In genomic region chr5:43215073-43215631, GRCh38 we compare ENCODE assay signal across 12 cellular contexts. TPM values are rescaled to one million over a fixed set of nuclear protein-coding genes. Genes with fewer than 3 reads are reported as not detected.
A peak's percentile ranks its signal among the peaks of the same experiment; 100 is the strongest.
DNase-seq lines count a peak whose midpoint lies in the region; ATAC-seq and TF ChIP-seq lines count a peak whose summit lies in the region.
"Had no signal": no experiment of that assay in that cellular context is flagged by ENCODE, and none has a peak within 500 bp of the region (broad histone marks: within the 10 kb centered on the region; RNA-seq: fewer than 3 reads in every experiment).

No MANE protein-coding gene starts in this region.

- DNase-seq in DMS153 (lab: John Stamatoyannopoulos, UW) (peak; percentile 51), DMS153 treated with DMSO at 0.1 percent for 48 hours (lab: John Stamatoyannopoulos, UW; ENCODE audit: unreplicated experiment) (no peak), NCI-H2227 treated with DMSO at 0.1 percent for 48 hours (lab: John Stamatoyannopoulos, UW) (peak; percentile 26), astrocyte of the hippocampus (ENCODE audit: low read depth, low spot score) (peak; percentile 14), trophoblast cell (peak; percentile 95 to 97), GM13976 (ENCODE audit: low spot score) (no peak)
- DNase-seq: DMS53, right lobe of liver had no signal

- H3K4me2 ChIP-seq in trophoblast cell (ENCODE audit: low read length): no peak overlapping the region

- no peak overlapping the region for H2AFZ ChIP-seq in trophoblast cell (ENCODE audit: insufficient read depth, low read length, poor library complexity)

- TF ChIP-seq CTCF in GM13976 (IDR thresholded peaks at IDR 0.05; ENCODE audit: borderline replicate concordance, control extremely low read depth, extremely low read depth, insufficient read depth, missing control alignments): no peak

- no peak overlapping the region for H3K23ac ChIP-seq in trophoblast cell (ENCODE audit: low read length)

- H4K91ac ChIP-seq in trophoblast cell (ENCODE audit: low read depth, low read length): no peak overlapping the region

- H3K4ac ChIP-seq in trophoblast cell (ENCODE audit: low read depth, low read length): no peak overlapping the region

- no peaks in the 10 kb centered on the region for H3K36me3 ChIP-seq in trophoblast cell (ENCODE audit: control insufficient read depth in 1 of 2, insufficient read depth in 2 of 2, low read length in 2 of 2)
- H3K36me3 ChIP-seq: right lobe of liver, suprapubic skin had no signal

- no peaks in the 10 kb centered on the region for H3K9me3 ChIP-seq in trophoblast cell (ENCODE audit: insufficient read depth, low read depth, low read length)
- H3K9me3 ChIP-seq: right lobe of liver, suprapubic skin had no signal

- peaks cover 0 to 7% of the 10 kb centered on the region in 2 experiments for H3K4me1 ChIP-seq in trophoblast cell (ENCODE audit: control insufficient read depth in 1 of 2, insufficient read depth in 2 of 2, low read length in 2 of 2)
- H3K4me1 ChIP-seq: right lobe of liver had no signal

- H2BK5ac ChIP-seq in trophoblast cell (ENCODE audit: low read depth, low read length, poor library complexity): no peak overlapping the region

- no peak overlapping the region for H3K18ac ChIP-seq in trophoblast cell (ENCODE audit: low read length)

- no peak overlapping the region for H2BK120ac ChIP-seq in trophoblast cell (ENCODE audit: insufficient read depth, low read length, poor library complexity)

- no peak overlapping the region for H3K4me3 ChIP-seq in trophoblast cell (ENCODE audit: low read depth, low read length)
- H3K4me3 ChIP-seq: right lobe of liver, suprapubic skin had no signal

- H2BK12ac ChIP-seq in trophoblast cell (ENCODE audit: low read length): no peak overlapping the region

- no peak overlapping the region for H4K12ac ChIP-seq in trophoblast cell (ENCODE audit: low read depth, low read length)

- ATAC-seq in GM18907 (IDR thresholded peaks at IDR 0.05; ENCODE audit: unreplicated experiment) (no peak), HG02588 (IDR thresholded peaks at IDR 0.05; ENCODE audit: unreplicated experiment) (no peak)
- ATAC-seq: right lobe of liver had no signal

- no CpG with 5 or more reads among the region's 11 CpGs for WGBS in trophoblast cell (ENCODE audit: extremely low coverage, insufficient coverage, insufficient read length)

- no peak overlapping the region for H3K14ac ChIP-seq in trophoblast cell (ENCODE audit: low read length)

- H3K27ac ChIP-seq in trophoblast cell (ENCODE audit: low read depth, low read length): peak overlapping the region; percentile 51
- H3K27ac ChIP-seq: 22Rv1, right lobe of liver, suprapubic skin had no signal

- no peak overlapping the region for H2AK5ac ChIP-seq in trophoblast cell (ENCODE audit: low read length)

- H3K9ac ChIP-seq in trophoblast cell (ENCODE audit: low read length): no peak overlapping the region

- H3K79me1 ChIP-seq in trophoblast cell (ENCODE audit: low read length): no peaks in the 10 kb centered on the region

- no peak overlapping the region for H4K8ac ChIP-seq in trophoblast cell (ENCODE audit: low read depth, low read length)

- no peaks in the 10 kb centered on the region for H3K79me2 ChIP-seq in trophoblast cell (ENCODE audit: control insufficient read depth, insufficient read depth, low read length, poor library complexity)

- no peaks in the 10 kb centered on the region for H3K27me3 ChIP-seq in trophoblast cell (ENCODE audit: insufficient read depth, low read length)
- H3K27me3 ChIP-seq: right lobe of liver, suprapubic skin had no signal

- in situ Hi-C loops in GM13976 (cut with MboI; ENCODE audit: low sequenced_read_pairs, unreplicated experiment): no loop called here

RNA-seq across cellular contexts. Expression of gene NIM1K, which starts 23.1 kb away (rescaled TPM):
- 0.11 TPM in 2 replicates for polyA plus RNA-seq in trophoblast cell (2013)

Comparison
In these comparisons a context has a peak if more than half of its experiments do, and no peak if none do; other contexts are left out.
1. DNase-seq: peak in DMS153 (single experiment), NCI-H2227 treated with DMSO at 0.1 percent for 48 hours (single experiment), astrocyte of the hippocampus (single experiment) and trophoblast cell (2 of 2); none in DMS153 treated with DMSO at 0.1 percent for 48 hours (single experiment) and GM13976 (single experiment).